ENCODE assay signal across 9 cellular contexts in genomic region chr17:83198366-83199341, GRCh38.
DNase-seq lines count a peak whose midpoint lies in the region; ATAC-seq, FAIRE-seq and TF ChIP-seq lines count a peak whose summit lies in the region.
"Had no signal": no experiment of that assay in that cellular context is flagged by ENCODE, and none has a peak within 500 bp of the region (broad histone marks: within the 10 kb centered on the region; RNA-seq: fewer than 3 reads in every experiment).

No MANE protein-coding gene starts in this region.

- DNase-seq in activated CD4-positive, alpha-beta T cell treated with anti-CD3 and anti-CD28 coated beads, Interleukin-2, amount 10 ng/mL, durations not matched to agents 24 days and 14 days: peak; percentile 70
- no peak for DNase-seq in activated CD4-positive, alpha-beta T cell treated with anti-CD3 and anti-CD28 coated beads for 1 hour
- DNase-seq in left lung (peak; percentile 32 to 76), thoracic aorta (ENCODE audit: low spot score) (peak; percentile 1), GM03348 (ENCODE audit: low spot score) (no peak), HTR-8/SVneo (ENCODE audit: insufficient read length, low spot score) (no peak), foreskin keratinocyte (no peak)

- H3K27ac ChIP-seq in left lung (peak overlapping the region; percentile 81 to 99), thoracic aorta (peak overlapping the region; percentile 36 to 55), foreskin keratinocyte (no peak overlapping the region)
- H3K27ac ChIP-seq: C4-2B had no signal

- H3K4me1 ChIP-seq in left lung (peaks cover 0 to 85% of the 10 kb centered on the region in 2 donors), thoracic aorta (ENCODE audit: control insufficient read depth in 1 of 2, low read depth in 2 of 2) (peaks cover 45 to 76% of the 10 kb centered on the region in 2 donors), foreskin keratinocyte (no peaks in the 10 kb centered on the region)

- peak overlapping the region; percentile 86 for H3K4me3 Mint-ChIP-seq in activated CD4-positive, alpha-beta T cell treated with anti-CD3 and anti-CD28 coated beads, Interleukin-2, amount 10 ng/mL, durations not matched to agents 24 days and 14 days
- peak overlapping the region; percentile 82 for H3K4me3 Mint-ChIP-seq in activated T-helper 17 cell treated with anti-CD3 and anti-CD28 coated beads, Interleukin-2, amount 50 U/mL, for 72 hours

- H3K27ac Mint-ChIP-seq in activated CD4-positive, alpha-beta T cell treated with anti-CD3 and anti-CD28 coated beads, Interleukin-2, amount 10 ng/mL, durations not matched to agents 24 days and 14 days: peak overlapping the region; percentile 97
- peak overlapping the region; percentile 95 for H3K27ac Mint-ChIP-seq in activated T-helper 17 cell treated with anti-CD3 and anti-CD28 coated beads, Interleukin-2, amount 50 U/mL, for 72 hours

- no peaks in the 10 kb centered on the region for H3K36me3 Mint-ChIP-seq in activated CD4-positive, alpha-beta T cell treated with anti-CD3 and anti-CD28 coated beads, Interleukin-2, amount 10 ng/mL, durations not matched to agents 24 days and 14 days (ENCODE audit: low read depth)
- H3K36me3 Mint-ChIP-seq in activated T-helper 17 cell treated with anti-CD3 and anti-CD28 coated beads, Interleukin-2, amount 50 U/mL, for 72 hours (ENCODE audit: low read depth): no peaks in the 10 kb centered on the region

- H3K36me3 ChIP-seq in left lung (no peaks in the 10 kb centered on the region), thoracic aorta (no peaks in the 10 kb centered on the region)

- H3K9me3 ChIP-seq in left lung (no peaks in the 10 kb centered on the region), thoracic aorta (no peaks in the 10 kb centered on the region)

- peak overlapping the region in 1 of 2 donors; percentile 10 for H3K4me3 ChIP-seq in left lung
- peak overlapping the region; percentile 15 for H3K4me3 ChIP-seq in thoracic aorta

- H3K27me3 ChIP-seq in left lung (no peaks in the 10 kb centered on the region), thoracic aorta (replicated peaks; ENCODE audit: insufficient read depth) (no peaks in the 10 kb centered on the region), foreskin keratinocyte (no peaks in the 10 kb centered on the region)

- no peaks in the 10 kb centered on the region for H3K9me3 Mint-ChIP-seq in activated CD4-positive, alpha-beta T cell treated with anti-CD3 and anti-CD28 coated beads, Interleukin-2, amount 10 ng/mL, durations not matched to agents 24 days and 14 days
- no peaks in the 10 kb centered on the region for H3K9me3 Mint-ChIP-seq in activated T-helper 17 cell treated with anti-CD3 and anti-CD28 coated beads, Interleukin-2, amount 50 U/mL, for 72 hours

- FAIRE-seq in HTR-8/SVneo (lab: Jason Lieb, UNC): no peak

- H3K4me1 Mint-ChIP-seq in activated CD4-positive, alpha-beta T cell treated with anti-CD3 and anti-CD28 coated beads, Interleukin-2, amount 10 ng/mL, durations not matched to agents 24 days and 14 days: peaks cover 54% of the 10 kb centered on the region
- H3K4me1 Mint-ChIP-seq in activated T-helper 17 cell treated with anti-CD3 and anti-CD28 coated beads, Interleukin-2, amount 50 U/mL, for 72 hours: peaks cover 13% of the 10 kb centered on the region

- TF ChIP-seq CTCF in left lung (IDR thresholded peaks at IDR 0.05): no peak
- TF ChIP-seq CTCF in thoracic aorta (IDR thresholded peaks at IDR 0.05): no peak
- TF ChIP-seq CTCF in foreskin keratinocyte (conservative IDR thresholded peaks at IDR 0.05): no peak

- H3K27me3 Mint-ChIP-seq in activated CD4-positive, alpha-beta T cell treated with anti-CD3 and anti-CD28 coated beads, Interleukin-2, amount 10 ng/mL, durations not matched to agents 24 days and 14 days: no peaks in the 10 kb centered on the region
- no peaks in the 10 kb centered on the region for H3K27me3 Mint-ChIP-seq in activated T-helper 17 cell treated with anti-CD3 and anti-CD28 coated beads, Interleukin-2, amount 50 U/mL, for 72 hours

- intact Hi-C loops in activated CD4-positive, alpha-beta T cell treated with anti-CD3 and anti-CD28 coated beads, Interleukin-2, amount 10 ng/mL, durations not matched to agents 24 days and 14 days (cut with micrococcal nuclease): no loop called here
- intact Hi-C loops in left lung (cut with DNase I): no loop called here

- no peak for ATAC-seq in activated T-helper 17 cell treated with anti-CD3 and anti-CD28 coated beads, Interleukin-2, amount 50 U/mL, for 72 hours (replicated peaks)
- ATAC-seq in left lung (no peak), thoracic aorta (ENCODE audit: insufficient number of reproducible peaks, low FRiP score, low read depth) (no peak), foreskin keratinocyte (no peak)

Comparison
In these comparisons a context has a peak if more than half of its experiments do, and no peak if none do; other contexts are left out.
1. DNase-seq: peak in activated CD4-positive, alpha-beta T cell treated with anti-CD3 and anti-CD28 coated beads, Interleukin-2, amount 10 ng/mL, durations not matched to agents 24 days and 14 days (single experiment), left lung (2 of 2) and thoracic aorta (single experiment); none in activated CD4-positive, alpha-beta T cell treated with anti-CD3 and anti-CD28 coated beads for 1 hour (single experiment), GM03348 (single experiment), HTR-8/SVneo (single experiment) and foreskin keratinocyte (0 of 2).